Comparison of ENCODE assay signal across 1 cellular context in genomic region chr17:82323514-82324234, GRCh38.
TF ChIP-seq lines count a peak whose summit lies in the region.

No MANE protein-coding gene starts in this region.

TF ChIP-seq in IMR-90, 13 proteins besides CTCF, POLR2A, EP300 and RAD21:
- TF ChIP-seq MAFK (IDR thresholded peaks at IDR 0.05; ENCODE audit: low read depth, low read length) (no peak), MXI1 (IDR thresholded peaks at IDR 0.05; ENCODE audit: borderline replicate concordance, low read depth, low read length) (no peak), SMC3 (IDR thresholded peaks at IDR 0.05; ENCODE audit: low read depth, low read length) (no peak), CHD1 (IDR thresholded peaks at IDR 0.05; ENCODE audit: low read depth, low read length) (no peak), FOS (IDR thresholded peaks at IDR 0.05; ENCODE audit: low read depth, low read length) (no peak), NFE2L2 (IDR thresholded peaks at IDR 0.05; ENCODE audit: low read depth, low read length) (no peak), RCOR1 (IDR thresholded peaks at IDR 0.05; ENCODE audit: insufficient replicate concordance, low read length) (no peak), BHLHE40 (IDR thresholded peaks at IDR 0.05; ENCODE audit: low read depth, low read length) (no peak), ELK1 (IDR thresholded peaks at IDR 0.05; ENCODE audit: borderline replicate concordance, low read depth, low read length) (no peak), CEBPB (IDR thresholded peaks at IDR 0.05; ENCODE audit: low read depth, low read length) (no peak), USF2 (IDR thresholded peaks at IDR 0.05; ENCODE audit: low read depth, low read length) (no peak), MAZ (IDR thresholded peaks at IDR 0.05; ENCODE audit: borderline replicate concordance, low read depth, low read length) (no peak), RFX5 (IDR thresholded peaks at IDR 0.05; ENCODE audit: low read depth, low read length) (no peak)
